ENCODE assay signal across 14 cellular contexts in the genomic region with DNA sequence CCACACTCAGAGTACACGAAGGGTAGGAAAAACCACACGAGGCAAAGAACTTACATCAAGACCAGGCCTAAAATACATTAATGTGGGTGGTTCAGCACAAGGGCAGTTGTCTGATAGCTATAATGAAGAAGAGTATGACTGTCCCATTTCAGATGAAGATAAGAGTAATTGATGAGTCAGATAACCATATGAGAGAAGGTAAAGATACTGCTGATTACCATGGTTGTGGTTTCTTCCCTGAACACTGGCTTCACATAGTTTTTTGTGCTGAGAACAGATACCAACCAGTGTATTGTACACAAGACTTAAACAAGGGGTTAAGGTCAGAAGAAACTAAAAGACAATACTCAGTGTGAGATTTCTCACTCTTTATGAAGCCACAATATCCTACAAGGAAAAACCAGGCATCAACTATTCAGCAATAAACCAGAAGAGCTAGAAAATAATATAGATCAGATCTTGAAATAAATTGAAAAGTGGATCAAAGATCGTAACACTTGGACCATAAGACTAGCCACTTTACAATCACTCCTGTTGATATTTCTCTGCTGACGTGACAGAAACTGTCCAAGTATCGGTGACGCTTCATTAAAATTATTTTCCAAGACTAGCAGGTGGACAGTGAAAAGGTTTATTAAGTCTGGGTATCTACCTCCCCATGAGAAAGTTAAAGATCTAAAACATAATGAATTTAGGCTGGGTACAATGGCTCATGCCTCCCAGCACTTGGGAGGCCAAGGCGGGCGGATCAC. TPM values are rescaled to one million over a fixed set of nuclear protein-coding genes. Genes with fewer than 3 reads are reported as not detected.
DNase-seq lines count a peak whose midpoint lies in the region; ATAC-seq and TF ChIP-seq lines count a peak whose summit lies in the region.
"Had no signal": no experiment of that assay in that cellular context is flagged by ENCODE, and none has a peak within 500 bp of the region (broad histone marks: within the 10 kb centered on the region; RNA-seq: fewer than 3 reads in every experiment).

No MANE protein-coding gene starts in this region.

- H2AK5ac ChIP-seq in mesenchymal stem cell (ENCODE audit: low read length, severe bottlenecking): no peak overlapping the region

- peaks cover 82% of the 10 kb centered on the region for H4K20me1 ChIP-seq in KMS-11 (ENCODE audit: insufficient read depth)

- no peak for TF ChIP-seq CTCF in KMS-11 (conservative IDR thresholded peaks at IDR 0.05; ENCODE audit: low read depth, low read length)

- H3K14ac ChIP-seq in mesenchymal stem cell (ENCODE audit: low read length in 2 of 2): no peak overlapping the region

- H3K36me3 Mint-ChIP-seq in CD8-positive, alpha-beta memory T cell: peaks cover 5 to 40% (median 16%) of the 10 kb centered on the region in 3 donors
- H3K36me3 Mint-ChIP-seq in activated CD8-positive, alpha-beta T cell treated with anti-CD3 and anti-CD28 coated beads, Interleukin-2, amount 10 ng/mL, durations not matched to agents 7 days and 5 days (ENCODE audit: low read depth): peaks cover 33% of the 10 kb centered on the region

- no peak overlapping the region for H4K91ac ChIP-seq in mesenchymal stem cell (ENCODE audit: low read length)

- H2AFZ ChIP-seq in KMS-11 (ENCODE audit: low read depth) (no peak overlapping the region), mesenchymal stem cell (ENCODE audit: low read depth, low read length) (no peak overlapping the region)

- H3K23ac ChIP-seq in mesenchymal stem cell (ENCODE audit: low read length in 2 of 2): no peak overlapping the region

- no peak overlapping the region for H3K27ac ChIP-seq in CD8-positive, alpha-beta memory T cell (ENCODE audit: low read depth, low read length)
- H3K27ac ChIP-seq in KMS-11: peak overlapping the region; percentile 80
- no peak overlapping the region for H3K27ac ChIP-seq in mesenchymal stem cell (ENCODE audit: low read length, poor library complexity, severe bottlenecking)
- H3K27ac ChIP-seq: left lung, thyroid gland, WERI-Rb-1 had no signal

- H3K4me1 ChIP-seq in CD8-positive, alpha-beta memory T cell (ENCODE audit: insufficient read depth, low read length): peaks cover 36% of the 10 kb centered on the region
- H3K4me1 ChIP-seq in KMS-11 (ENCODE audit: low read depth, poor library complexity, severe bottlenecking): peaks cover 99% of the 10 kb centered on the region
- H3K4me1 ChIP-seq in mesenchymal stem cell (ENCODE audit: control insufficient read depth, insufficient read depth, low read depth, low read length): peaks cover 9% of the 10 kb centered on the region

- no peak overlapping the region for H4K8ac ChIP-seq in mesenchymal stem cell (ENCODE audit: low read length)

- peaks cover 99% of the 10 kb centered on the region for H3K79me2 ChIP-seq in KMS-11 (ENCODE audit: insufficient read depth, low read depth)

- H3K4me3 ChIP-seq in CD8-positive, alpha-beta memory T cell (ENCODE audit: low read length): no peak overlapping the region
- no peak overlapping the region for H3K4me3 ChIP-seq in KMS-11 (IDR thresholded peaks at IDR 0.05; ENCODE audit: insufficient read depth, low read depth, low read length)
- no peak overlapping the region for H3K4me3 ChIP-seq in mesenchymal stem cell (ENCODE audit: insufficient read depth in 1 of 2, low read depth in 1 of 2, low read length in 2 of 2)
- H3K4me3 ChIP-seq: left lung, thyroid gland had no signal

- no peaks in the 10 kb centered on the region for H3K79me1 ChIP-seq in mesenchymal stem cell (replicated peaks; ENCODE audit: low read length, poor library complexity, severe bottlenecking)

- no peak overlapping the region for H2BK120ac ChIP-seq in mesenchymal stem cell (ENCODE audit: low read depth, low read length)

- peaks cover 64 to 83% (median 72%) of the 10 kb centered on the region in 3 donors for H3K4me1 Mint-ChIP-seq in CD8-positive, alpha-beta memory T cell
- H3K4me1 Mint-ChIP-seq in activated CD8-positive, alpha-beta T cell treated with anti-CD3 and anti-CD28 coated beads, Interleukin-2, amount 10 ng/mL, durations not matched to agents 7 days and 5 days (ENCODE audit: low read depth): peaks cover 22% of the 10 kb centered on the region

- H3K36me3 ChIP-seq in CD8-positive, alpha-beta memory T cell (ENCODE audit: insufficient read depth, low read length): peaks cover 12% of the 10 kb centered on the region
- H3K36me3 ChIP-seq in KMS-11 (ENCODE audit: insufficient read depth) (no peaks in the 10 kb centered on the region), mesenchymal stem cell (ENCODE audit: control insufficient read depth in 1 of 2, insufficient read depth in 2 of 2, low read depth in 1 of 2, low read length in 2 of 2) (peaks cover 20 to 23% of the 10 kb centered on the region in 2 experiments)
- H3K36me3 ChIP-seq: thyroid gland had no signal

- CTCF ChIA-PET in CD8-positive, alpha-beta memory T cell (lab: Charles Lee): interaction anchor here (0.6 kb wide), 1 partner anchor 21 kb away, joined by 3 read pairs; no protein-coding TSS in a partner anchor
- CTCF ChIA-PET in activated CD8-positive, alpha-beta T cell treated with anti-CD3 and anti-CD28 coated beads, Interleukin-2, amount 10 ng/mL, durations not matched to agents 7 days and 5 days (lab: Charles Lee): interaction anchor here (1.1 to 1.4 kb wide), 2 partner anchors 9 to 11 kb away, joined by 3 read pairs; no protein-coding TSS in a partner anchor

- H2BK15ac ChIP-seq in mesenchymal stem cell (ENCODE audit: low read depth, poor library complexity, severe bottlenecking): no peak overlapping the region

- no peak overlapping the region for H3K18ac ChIP-seq in mesenchymal stem cell (ENCODE audit: low read depth in 1 of 2, low read length in 2 of 2)

- H3K9me3 Mint-ChIP-seq in CD8-positive, alpha-beta memory T cell: no peaks in the 10 kb centered on the region
- no peaks in the 10 kb centered on the region for H3K9me3 Mint-ChIP-seq in activated CD8-positive, alpha-beta T cell treated with anti-CD3 and anti-CD28 coated beads, Interleukin-2, amount 10 ng/mL, durations not matched to agents 7 days and 5 days (ENCODE audit: insufficient read depth)

- H3K9me3 ChIP-seq in CD8-positive, alpha-beta memory T cell (ENCODE audit: low read length): no peaks in the 10 kb centered on the region
- no peaks in the 10 kb centered on the region for H3K9me3 ChIP-seq in mesenchymal stem cell (ENCODE audit: control insufficient read depth, low read length)
- H3K9me3 ChIP-seq: left lung, thyroid gland had no signal

- no peak overlapping the region for H3K4ac ChIP-seq in mesenchymal stem cell (ENCODE audit: low read depth in 1 of 2, low read length in 2 of 2)

- POLR2A ChIA-PET in CD8-positive, alpha-beta memory T cell (lab: Charles Lee): interaction anchor here (0.6 kb wide), 1 partner anchor 12 kb away, joined by 4 read pairs; no protein-coding TSS in a partner anchor
- POLR2A ChIA-PET in activated CD8-positive, alpha-beta T cell treated with anti-CD3 and anti-CD28 coated beads, Interleukin-2, amount 10 ng/mL, durations not matched to agents 7 days and 5 days (lab: Charles Lee): interaction anchor here (0.6 kb wide), 1 partner anchor 429 kb away, joined by 3 read pairs; no protein-coding TSS in a partner anchor

- WGBS in mesenchymal stem cell: 92% methylated on average over 7 of the region's 8 CpGs

- H3K27me3 ChIP-seq in CD8-positive, alpha-beta memory T cell (ENCODE audit: insufficient read depth, low read length, poor library complexity, severe bottlenecking): no peaks in the 10 kb centered on the region
- H3K27me3 ChIP-seq in KMS-11 (ENCODE audit: insufficient read depth, low read depth): no peaks in the 10 kb centered on the region
- no peaks in the 10 kb centered on the region for H3K27me3 ChIP-seq in mesenchymal stem cell (ENCODE audit: control insufficient read depth in 1 of 2, insufficient read depth in 1 of 2, low read length in 2 of 2)
- H3K27me3 ChIP-seq: left lung, thyroid gland had no signal

- peak overlapping the region in 6 of 8 donors; percentile 5 to 80 (median 33) for H3K27ac Mint-ChIP-seq in CD8-positive, alpha-beta memory T cell
- H3K27ac Mint-ChIP-seq in activated CD8-positive, alpha-beta T cell treated with anti-CD3 and anti-CD28 coated beads, Interleukin-2, amount 10 ng/mL, durations not matched to agents 7 days and 5 days: no peak overlapping the region

- H3K27me3 Mint-ChIP-seq in CD8-positive, alpha-beta memory T cell: no peaks in the 10 kb centered on the region
- no peaks in the 10 kb centered on the region for H3K27me3 Mint-ChIP-seq in activated CD8-positive, alpha-beta T cell treated with anti-CD3 and anti-CD28 coated beads, Interleukin-2, amount 10 ng/mL, durations not matched to agents 7 days and 5 days (ENCODE audit: low read depth)

- peak overlapping the region in 3 of 7 donors; percentile 6 to 26 (median 20) for H3K4me3 Mint-ChIP-seq in CD8-positive, alpha-beta memory T cell
- H3K4me3 Mint-ChIP-seq in activated CD8-positive, alpha-beta T cell treated with anti-CD3 and anti-CD28 coated beads, Interleukin-2, amount 10 ng/mL, durations not matched to agents 7 days and 5 days: no peak overlapping the region

- no peak for DNase-seq in CD8-positive, alpha-beta memory T cell
- DNase-seq in activated CD8-positive, alpha-beta T cell treated with anti-CD3 and anti-CD28 coated beads, Interleukin-2, amount 10 ng/mL, durations not matched to agents 7 days and 5 days: no peak
- DNase-seq in mesenchymal stem cell (peak; percentile 33), iPS-NIHi7 (ENCODE audit: extremely low spot score) (no peak), NCI-H1930 (lab: John Stamatoyannopoulos, UW) (no peak)
- DNase-seq in stimulated activated CD8-positive, alpha-beta memory T cell treated with anti-CD3 and anti-CD28 coated beads, Interleukin-4, amount 100 ng/mL, for 48 hours: no peak
- DNase-seq: central memory CD4-positive, alpha-beta T cell; NCI-H1694 treated with DMSO at 0.1 percent for 48 hours; NCI-H82; thyroid gland; WERI-Rb-1 had no signal

- H3K4me2 ChIP-seq in KMS-11 (peak overlapping the region; percentile 91), mesenchymal stem cell (ENCODE audit: low read length, poor library complexity, severe bottlenecking) (no peak overlapping the region)

- H3K9ac ChIP-seq in KMS-11 (peak overlapping the region; percentile 20; the same call in 1 of the 2 replicates), mesenchymal stem cell (ENCODE audit: low read length) (no peak overlapping the region)

- H2BK5ac ChIP-seq in mesenchymal stem cell (ENCODE audit: low read depth, low read length, poor library complexity, severe bottlenecking): no peak overlapping the region

- peak; percentile 74 for ATAC-seq in activated CD8-positive, alpha-beta T cell treated with anti-CD3 and anti-CD28 coated beads, Interleukin-2, amount 10 ng/mL, durations not matched to agents 7 days and 5 days
- ATAC-seq in GM21723 (IDR thresholded peaks at IDR 0.05; ENCODE audit: unreplicated experiment): no peak
- ATAC-seq: left lung had no signal

- H2BK12ac ChIP-seq in mesenchymal stem cell (ENCODE audit: low read length in 2 of 2): no peak overlapping the region

RNA-seq across cellular contexts. Expression of a gene that starts 28.6 kb away (rescaled TPM):
- total RNA-seq in CD8-positive, alpha-beta memory T cell: 100 to 1,000 TPM in 1 of 2 experiments, 10 to 100 TPM in 1; 99.8 to 113 TPM
- 127 TPM for polyA plus RNA-seq in CD8-positive, alpha-beta memory T cell
- total RNA-seq in activated CD8-positive, alpha-beta T cell treated with anti-CD3 and anti-CD28 coated beads, Interleukin-2, amount 10 ng/mL, durations not matched to agents 7 days and 5 days: 10 to 100 TPM; 91.0 to 94.9 TPM
- 40.3 TPM for polyA plus RNA-seq in mesenchymal stem cell (2013, experiment 1 of 2)
- polyA plus RNA-seq in mesenchymal stem cell (2013, experiment 2 of 2): 38.7 TPM
